Comparison of ENCODE assay signal across 16 cellular contexts in genomic region chr7:45224832-45225231, GRCh38.
DNase-seq lines count a peak whose midpoint lies in the region; ATAC-seq, FAIRE-seq and TF ChIP-seq lines count a peak whose summit lies in the region.
"Had no signal": no experiment of that assay in that cellular context is flagged by ENCODE, and none has a peak within 500 bp of the region (broad histone marks: within the 10 kb centered on the region; RNA-seq: fewer than 3 reads in every experiment).

No MANE protein-coding gene starts in this region.

- no peak overlapping the region for H3K4me3 Mint-ChIP-seq in osteocyte (ENCODE audit: unreplicated experiment)
- H3K4me3 Mint-ChIP-seq: activated naive CD8-positive, alpha-beta T cell treated with anti-CD3 and anti-CD28 coated beads, Interleukin-2, amount 50 U/mL, for 24 hours; activated T-cell treated with anti-CD3 and anti-CD28 coated beads, Interleukin-2, amount 50 U/mL, for 72 hours had no signal

- no peaks in the 10 kb centered on the region for H3K36me3 ChIP-seq in cardiac muscle cell
- H3K36me3 ChIP-seq in NT2/D1 (ENCODE audit: insufficient read depth, insufficient read length, low read length), result no peaks in the 10 kb centered on the region
- H3K36me3 ChIP-seq: pancreas had no signal

- peaks cover 27% of the 10 kb centered on the region for H3K27me3 Mint-ChIP-seq in osteocyte (ENCODE audit: unreplicated experiment)

- H3K27ac ChIP-seq in cardiac muscle cell, result no peak overlapping the region
- H3K27ac ChIP-seq: pancreas had no signal

- no peaks in the 10 kb centered on the region for H3K27me3 ChIP-seq in cardiac muscle cell
- no peaks in the 10 kb centered on the region for H3K27me3 ChIP-seq in NT2/D1 (ENCODE audit: insufficient read depth, insufficient read length)
- H3K27me3 ChIP-seq: pancreas had no signal

- H3K9ac ChIP-seq in NT2/D1 (ENCODE audit: insufficient read length, low read depth), result no peak overlapping the region

- H3K36me3 Mint-ChIP-seq in osteocyte (ENCODE audit: unreplicated experiment), result no peaks in the 10 kb centered on the region

- H3K4me3 ChIP-seq in cardiac muscle cell, result no peak overlapping the region
- H3K4me3 ChIP-seq in NT2/D1 (ENCODE audit: insufficient read length, low read depth), result no peak overlapping the region
- no peak overlapping the region for H3K4me3 ChIP-seq in epithelial cell of esophagus (ENCODE audit: low read length)
- H3K4me3 ChIP-seq: pancreas had no signal

- H3K27ac Mint-ChIP-seq in osteocyte (ENCODE audit: unreplicated experiment), result no peak overlapping the region
- H3K27ac Mint-ChIP-seq: activated naive CD8-positive, alpha-beta T cell treated with anti-CD3 and anti-CD28 coated beads, Interleukin-2, amount 50 U/mL, for 24 hours; activated T-cell treated with anti-CD3 and anti-CD28 coated beads, Interleukin-2, amount 50 U/mL, for 72 hours had no signal

- intact Hi-C loops in left cardiac atrium (cut with DNase I), result no loop called here

- DNase-seq in cardiac muscle cell (ENCODE audit: low read depth in 1 of 2, low spot score in 1 of 2) (peak; percentile 6 to 68), left cardiac atrium (no peak), NT2/D1 (ENCODE audit: low read depth, low spot score) (peak; percentile 35), epithelial cell of esophagus (ENCODE audit: low read depth) (peak; percentile 13), osteocyte (ENCODE audit: extremely low spot score, unreplicated experiment) (peak; percentile 80), AML-193 (lab: John Stamatoyannopoulos, UW) (no peak), NCI-H524 (lab: John Stamatoyannopoulos, UW) (no peak), GM12891 (ENCODE audit: insufficient read length, low spot score) (no peak)
- DNase-seq: activated CD4-positive, alpha-beta T cell treated with anti-CD3 and anti-CD28 coated beads, Interleukin-2, amount 50 U/mL, for 1 hour; activated naive CD8-positive, alpha-beta T cell treated with anti-CD3 and anti-CD28 coated beads, Interleukin-2, amount 50 U/mL, for 24 hours; activated T-cell treated with anti-CD3 and anti-CD28 coated beads, Interleukin-2, amount 50 U/mL, for 72 hours; effector CD4-positive, alpha-beta T cell; NCI-H1930; stimulated activated CD4-positive, alpha-beta T cell treated with anti-CD3 and anti-CD28 coated beads, Interleukin-2, amount 100 ng/mL, for 48 hours; substantia nigra had no signal

- H3K4me1 Mint-ChIP-seq in osteocyte (ENCODE audit: unreplicated experiment), result no peaks in the 10 kb centered on the region
- H3K4me1 Mint-ChIP-seq: activated naive CD8-positive, alpha-beta T cell treated with anti-CD3 and anti-CD28 coated beads, Interleukin-2, amount 50 U/mL, for 24 hours had no signal

- no peak for TF ChIP-seq POLR2A in GM12891 (IDR thresholded peaks at IDR 0.05; ENCODE audit: low read depth, low read length)

- ATAC-seq in left cardiac atrium, result no peak
- ATAC-seq: activated T-cell treated with anti-CD3 and anti-CD28 coated beads, Interleukin-2, amount 50 U/mL, for 72 hours; pancreas had no signal

- H3K9me3 ChIP-seq in cardiac muscle cell (ENCODE audit: low read depth) (no peaks in the 10 kb centered on the region), NT2/D1 (ENCODE audit: insufficient read depth, low read length) (no peaks in the 10 kb centered on the region)
- H3K9me3 ChIP-seq: pancreas had no signal

- H3K4me1 ChIP-seq in cardiac muscle cell (ENCODE audit: low read depth) (no peaks in the 10 kb centered on the region), NT2/D1 (ENCODE audit: insufficient read depth, insufficient read length) (no peaks in the 10 kb centered on the region)
- H3K4me1 ChIP-seq: pancreas had no signal

- no peak for FAIRE-seq in GM12891 (lab: Jason Lieb, UNC)
- FAIRE-seq: pancreas had no signal

- no peaks in the 10 kb centered on the region for H3K9me3 Mint-ChIP-seq in osteocyte (ENCODE audit: unreplicated experiment)
- H3K9me3 Mint-ChIP-seq: activated naive CD8-positive, alpha-beta T cell treated with anti-CD3 and anti-CD28 coated beads, Interleukin-2, amount 50 U/mL, for 24 hours; activated T-cell treated with anti-CD3 and anti-CD28 coated beads, Interleukin-2, amount 50 U/mL, for 72 hours had no signal

- TF ChIP-seq CTCF in cardiac muscle cell (IDR thresholded peaks at IDR 0.05; ENCODE audit: low read depth, low read length), result no peak
- no peak for TF ChIP-seq CTCF in epithelial cell of esophagus (IDR thresholded peaks at IDR 0.05; ENCODE audit: insufficient read depth, low read depth, low read length, missing control alignments)
- no peak for TF ChIP-seq CTCF in osteocyte (IDR thresholded peaks at IDR 0.05)

TF ChIP-seq in GM12891, 5 proteins besides CTCF, POLR2A, EP300 and RAD21:
- no peak for TF ChIP-seq PAX5 (IDR thresholded peaks at IDR 0.05; ENCODE audit: insufficient read depth, low read length, severe bottlenecking)
- no peak for TF ChIP-seq SPI1 (IDR thresholded peaks at IDR 0.05; ENCODE audit: low read depth, low read length)
- no peak for TF ChIP-seq POU2F2 (IDR thresholded peaks at IDR 0.05; ENCODE audit: low read depth, low read length)
- no peak for TF ChIP-seq TAF1 (IDR thresholded peaks at IDR 0.05; ENCODE audit: low read depth, low read length)

Comparison
In these comparisons a context has a peak if more than half of its experiments do, and no peak if none do; other contexts are left out.
1. DNase-seq: peak in cardiac muscle cell (2 of 2), NT2/D1 (single experiment), epithelial cell of esophagus (single experiment) and osteocyte (single experiment); none in left cardiac atrium (single experiment), AML-193 (0 of 2), NCI-H524 (0 of 2) and GM12891 (single experiment).